In genomic region chr2:231545105-231545902, GRCh38 we compare ENCODE assay signal across 8 cellular contexts. TPM values are rescaled to one million over a fixed set of nuclear protein-coding genes. Genes with fewer than 3 reads are reported as not detected.
A peak's percentile ranks its signal among the peaks of the same experiment; 100 is the strongest.
DNase-seq lines count a peak whose midpoint lies in the region; ATAC-seq and TF ChIP-seq lines count a peak whose summit lies in the region.

No MANE protein-coding gene starts in this region.

- H4K20me1 ChIP-seq in DOHH2 (ENCODE audit: control insufficient read depth, insufficient read depth, low read depth, low read length): no peaks in the 10 kb centered on the region

- no peaks in the 10 kb centered on the region for H3K9me2 ChIP-seq in DOHH2 (replicated peaks; ENCODE audit: control insufficient read depth, low read length)

- H3K4me2 ChIP-seq in DOHH2 (ENCODE audit: low read length): peak overlapping the region; percentile 67

- DNase-seq in HL-60 (ENCODE audit: low read depth in 1 of 2, low spot score in 1 of 2): peak; percentile 91 to 99
- peak; percentile 66 to 79 for DNase-seq in activated CD4-positive, alpha-beta T cell treated with anti-CD3 and anti-CD28 coated beads, Interleukin-2, amount 50 U/mL, for 48 hours
- peak in 1 of 2 donors; percentile 90 for DNase-seq in cardiac muscle cell (ENCODE audit: low read depth in 1 of 2, low spot score in 1 of 2)
- peak; percentile 71 for DNase-seq in stimulated activated CD4-positive, alpha-beta T cell treated with anti-CD3 and anti-CD28 coated beads, Interleukin-1b, Interleukin-23, amount 100 ng/mL, for 48 hours
- no peak for DNase-seq in HPDE6-E6E7 (ENCODE audit: extremely low spot score)
- DNase-seq in AG08395 (ENCODE audit: low spot score): no peak

- H3K4me3 ChIP-seq in DOHH2 (ENCODE audit: low read length): peak overlapping the region; percentile 44
- no peak overlapping the region for H3K4me3 ChIP-seq in HL-60 (replicated peaks; ENCODE audit: insufficient read depth, low read length)
- H3K4me3 ChIP-seq in cardiac muscle cell: no peak overlapping the region

- H3K27ac ChIP-seq in DOHH2 (ENCODE audit: low read depth, low read length) (peak overlapping the region; percentile 47), HL-60 (replicated peaks) (peak overlapping the region; percentile 80), cardiac muscle cell (peak overlapping the region; percentile 62)

- H3K9me3 ChIP-seq in DOHH2 (ENCODE audit: control insufficient read depth, insufficient read depth, low read length) (peaks cover 4% of the 10 kb centered on the region; the same call in 1 of the 2 replicates), cardiac muscle cell (ENCODE audit: low read depth) (no peaks in the 10 kb centered on the region)

- no peaks in the 10 kb centered on the region for H3K79me2 ChIP-seq in DOHH2 (ENCODE audit: control insufficient read depth, low read length)

- TF ChIP-seq CTCF in DOHH2 (IDR thresholded peaks at IDR 0.05; ENCODE audit: low read depth, low read length, poor library complexity, severe bottlenecking) (no peak), HL-60 (IDR thresholded peaks at IDR 0.05; ENCODE audit: insufficient read depth, low read length) (no peak), cardiac muscle cell (IDR thresholded peaks at IDR 0.05; ENCODE audit: low read depth, low read length) (no peak)

- H3K36me3 ChIP-seq in DOHH2 (ENCODE audit: control insufficient read depth, low read length) (no peaks in the 10 kb centered on the region), cardiac muscle cell (no peaks in the 10 kb centered on the region)

- H3K27me3 ChIP-seq in DOHH2 (ENCODE audit: control insufficient read depth, low read length) (no peaks in the 10 kb centered on the region), HL-60 (ENCODE audit: insufficient read depth, poor library complexity, severe bottlenecking) (no peaks in the 10 kb centered on the region), cardiac muscle cell (no peaks in the 10 kb centered on the region)

- ATAC-seq in GM21360 (IDR thresholded peaks at IDR 0.05; ENCODE audit: unreplicated experiment): peak; percentile 97

- peaks cover 19% of the 10 kb centered on the region for H3K4me1 ChIP-seq in DOHH2 (ENCODE audit: control insufficient read depth, low read length)
- no peaks in the 10 kb centered on the region for H3K4me1 ChIP-seq in cardiac muscle cell (ENCODE audit: low read depth)

- H3F3A ChIP-seq in DOHH2 (ENCODE audit: control insufficient read depth, insufficient read depth): no peaks in the 10 kb centered on the region

RNA-seq across cellular contexts. Expression of gene NMUR1, which starts 15.1 kb away (rescaled TPM):
- 0.15 TPM in 1 of 2 replicates, not detected in the other for total RNA-seq in cardiac muscle cell
- polyA plus RNA-seq in cardiac muscle cell: not detected in 2 replicates

RNA-seq across cellular contexts. Expression of gene TEX44, which starts 47.4 kb away (rescaled TPM):
- total RNA-seq in cardiac muscle cell: not detected in 2 replicates
- not detected in 2 replicates for polyA plus RNA-seq in cardiac muscle cell

Comparison
In these comparisons a context has a peak if more than half of its experiments do, and no peak if none do; other contexts are left out.
1. DNase-seq: peak in HL-60 (2 of 2), activated CD4-positive, alpha-beta T cell treated with anti-CD3 and anti-CD28 coated beads, Interleukin-2, amount 50 U/mL, for 48 hours (2 of 2) and stimulated activated CD4-positive, alpha-beta T cell treated with anti-CD3 and anti-CD28 coated beads, Interleukin-1b, Interleukin-23, amount 100 ng/mL, for 48 hours (single experiment); none in HPDE6-E6E7 (single experiment) and AG08395 (single experiment).
2. Peak in every context shown above with its lines, with median percentiles within 50 percentile points of each other: H3K27ac ChIP-seq.